In genomic region chr18:5294618-5295230, GRCh38 we compare ENCODE assay signal across 7 cellular contexts. TPM values are rescaled to one million over a fixed set of nuclear protein-coding genes. Genes with fewer than 3 reads are reported as not detected.
A peak's percentile ranks its signal among the peaks of the same experiment; 100 is the strongest.
DNase-seq lines count a peak whose midpoint lies in the region; ATAC-seq and TF ChIP-seq lines count a peak whose summit lies in the region.

No MANE protein-coding gene starts in this region.

- DNase-seq in NCI-H2196 (lab: John Stamatoyannopoulos, UW; ENCODE audit: unreplicated experiment) (peak; percentile 98), coronary artery (ENCODE audit: low spot score) (peak; percentile 84), lung (ENCODE audit: low spot score) (peak; percentile 64)
- DNase-seq in activated CD4-positive, alpha-beta T cell treated with anti-CD3 and anti-CD28 coated beads for 4 hours: peak; percentile 50 to 56
- DNase-seq in stimulated activated CD8-positive, alpha-beta memory T cell treated with anti-CD3 and anti-CD28 coated beads, Interleukin-12 subunit alpha, Interleukin-12 subunit beta, amount 100 ng/mL, for 24 hours (ENCODE audit: extremely low read depth): peak; percentile 3

- H3K9me3 ChIP-seq in lung (ENCODE audit: control insufficient read depth in 2 of 2, insufficient read depth in 1 of 2, low read length in 1 of 2): no peaks in the 10 kb centered on the region

- TF ChIP-seq CTCF in coronary artery (IDR thresholded peaks at IDR 0.05) (no peak), lung (IDR thresholded peaks at IDR 0.05; ENCODE audit: control extremely low read depth, extremely low read depth) (no peak)

- H3K27ac ChIP-seq in coronary artery (peak overlapping the region; percentile 90 to 98), lung (ENCODE audit: low read depth in 1 of 2, low read length in 1 of 2) (peak overlapping the region; percentile 97 to 99)

- peaks cover 2 to 12% of the 10 kb centered on the region in 2 donors for H3K36me3 ChIP-seq in lung (ENCODE audit: control insufficient read depth in 2 of 2, insufficient read depth in 2 of 2, low read length in 2 of 2)

- peaks cover 4 to 5% of the 10 kb centered on the region in 2 donors for H3K4me1 ChIP-seq in lung (ENCODE audit: control insufficient read depth in 2 of 2, insufficient read depth in 2 of 2, low read length in 2 of 2)

- no peaks in the 10 kb centered on the region for H3K27me3 ChIP-seq in lung (ENCODE audit: control insufficient read depth, insufficient read depth)

- ATAC-seq in GM18520 (IDR thresholded peaks at IDR 0.05; ENCODE audit: unreplicated experiment): peak; percentile 7
- peak; percentile 20 for ATAC-seq in HG02870 (IDR thresholded peaks at IDR 0.05; ENCODE audit: unreplicated experiment)
- ATAC-seq in lung (ENCODE audit: insufficient read depth, low FRiP score): peak; percentile 10

- H3K4me3 ChIP-seq in coronary artery: peak overlapping the region; percentile 84
- H3K4me3 ChIP-seq in lung: peak overlapping the region; percentile 84

- WGBS in lung, 2 donors: 0% methylated on average over 34 to 54 of the region's 54 CpGs

RNA-seq across cellular contexts. Expression of gene ZBTB14, which starts 0.8 kb away (rescaled TPM):
- 10 to 100 TPM; 11.1 to 14.9 TPM for total RNA-seq in lung
- polyA plus RNA-seq in lung: 1 to 10 TPM; 6.1 to 7.2 TPM

Comparison
In these comparisons a context has a peak if more than half of its experiments do, and no peak if none do; other contexts are left out.
1. Peak in every context shown above with its lines: DNase-seq, ATAC-seq, H3K4me3 ChIP-seq and H3K27ac ChIP-seq.
2. DNase-seq: peak in every context shown above with its lines; median percentile 98 in NCI-H2196; 84 in coronary artery; 64 in lung; 53 in activated CD4-positive, alpha-beta T cell treated with anti-CD3 and anti-CD28 coated beads for 4 hours; 3 in stimulated activated CD8-positive, alpha-beta memory T cell treated with anti-CD3 and anti-CD28 coated beads, Interleukin-12 subunit alpha, Interleukin-12 subunit beta, amount 100 ng/mL, for 24 hours.